In the genomic region with DNA sequence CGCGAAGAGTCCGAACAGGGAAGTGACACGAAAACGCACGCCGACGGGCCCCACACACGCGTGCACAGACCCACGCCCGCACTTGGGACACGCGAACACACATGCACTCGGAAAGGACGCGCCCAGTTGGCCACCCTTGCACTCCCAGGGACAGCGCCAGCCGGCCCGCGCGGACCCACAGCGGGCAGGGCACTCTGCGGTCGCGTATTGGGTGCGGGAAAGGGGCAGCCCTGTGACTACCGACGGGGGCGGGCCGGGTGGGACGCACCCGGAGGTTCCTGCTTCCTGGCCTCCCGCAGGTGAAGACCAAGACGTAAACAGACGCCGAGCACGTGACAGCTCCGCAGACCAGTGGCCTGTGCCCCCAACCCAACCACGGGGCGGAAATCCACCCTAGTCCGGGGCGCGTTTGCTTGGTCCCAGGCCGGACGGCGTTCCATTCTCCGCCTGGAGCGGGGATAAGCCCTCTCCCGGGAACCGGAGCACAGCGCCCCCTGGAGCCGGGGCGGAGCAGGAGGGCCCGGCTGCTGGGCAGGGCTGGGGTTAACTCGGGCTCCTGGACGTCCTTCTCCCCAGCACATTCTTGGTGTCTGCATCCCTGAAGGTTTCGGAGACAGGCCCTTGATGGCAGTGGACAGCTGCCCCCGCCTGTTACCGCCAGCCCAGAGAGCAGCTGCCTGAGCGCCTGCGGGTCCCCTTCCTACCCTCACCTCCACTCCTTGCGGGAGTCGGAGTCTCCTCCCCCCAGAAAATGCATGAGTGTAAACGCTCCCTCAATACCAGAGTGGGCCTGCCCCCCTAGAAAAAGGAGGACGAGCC, we compare ENCODE assay signal across 8 cellular contexts. TPM values are rescaled to one million over a fixed set of nuclear protein-coding genes. Genes with fewer than 3 reads are reported as not detected.
A peak's percentile ranks its signal among the peaks of the same experiment; 100 is the strongest.
DNase-seq lines count a peak whose midpoint lies in the region; ATAC-seq and TF ChIP-seq lines count a peak whose summit lies in the region.

No MANE protein-coding gene starts in this region.

- no peaks in the 10 kb centered on the region for H4K20me1 ChIP-seq in HCT116 (ENCODE audit: insufficient read depth)

- TF ChIP-seq CTCF in HCT116 (IDR thresholded peaks at IDR 0.05 in 2 of 3, conservative IDR thresholded peaks at IDR 0.05 in 1 of 3; ENCODE audit: borderline replicate concordance in 1 of 3, insufficient read depth in 1 of 3, low read depth in 2 of 3, low read length in 2 of 3) (peak in 2 of 3 experiments; percentile 98 to 99; a peak in 4 of 6 replicates), colonic mucosa (IDR thresholded peaks at IDR 0.05) (peak; percentile 97), left lung (IDR thresholded peaks at IDR 0.05) (peak; percentile 88 to 91)

- no peak overlapping the region for H2AFZ ChIP-seq in HCT116 (ENCODE audit: low read depth, low read length, poor library complexity, severe bottlenecking)

- peak overlapping the region; percentile 98 for H3K4me2 ChIP-seq in HCT116 (ENCODE audit: low read length)

- H3K4me1 ChIP-seq in ES-I3 (ENCODE audit: insufficient read depth, low read length) (peaks cover 16% of the 10 kb centered on the region), HCT116 (ENCODE audit: control insufficient read depth in 1 of 2, insufficient read depth in 2 of 2, low read length in 2 of 2) (peaks cover 21 to 62% of the 10 kb centered on the region in 2 experiments), colonic mucosa (peaks cover 21% of the 10 kb centered on the region), left lung (peaks cover 27 to 48% of the 10 kb centered on the region in 2 donors)

- H3K9me2 ChIP-seq in HCT116 (ENCODE audit: insufficient read depth), result no peaks in the 10 kb centered on the region

- no peak for TF ChIP-seq RAD21 in HCT116 (IDR thresholded peaks at IDR 0.05; ENCODE audit: low read depth)

- RAD21 ChIA-PET in HCT116 (lab: Charles Lee; ENCODE audit: low non-redundant PET in 1 of 2, low total read pairs in 2 of 2, uncharacterized antibody in 2 of 2, unreplicated experiment in 2 of 2), result interaction anchor here (0.6 to 2.4 kb wide), 6 partner anchors 12 to 60 kb away, joined by 3 to 10 read pairs (median 4); no protein-coding TSS in a partner anchor

- CTCF ChIA-PET in HCT116 (lab: Charles Lee), result interaction anchor here (0.7 to 8.3 kb wide), 20 partner anchors 9 to 842 kb away, joined by 3 to 118 read pairs (median 4); a partner anchor contains a TSS

- H3K27ac ChIP-seq in HCT116 (ENCODE audit: low read depth, low read length) (peak overlapping the region; percentile 87), colonic mucosa (peak overlapping the region; percentile 95), left lung (peak overlapping the region; percentile 94 to 100)

- POLR2A ChIA-PET in HCT116 (lab: Charles Lee), result interaction anchor here (0.6 to 1.4 kb wide), 10 partner anchors 9 to 651 kb away, joined by 3 to 9 read pairs (median 5); a partner anchor contains a TSS

- H3K4me3 ChIP-seq in HCT116 (replicated peaks in 1 of 2; ENCODE audit: low read depth in 1 of 2, low read length in 2 of 2), result peak overlapping the region; percentile 88 to 92
- peak overlapping the region; percentile 89 for H3K4me3 ChIP-seq in colonic mucosa
- peak overlapping the region; percentile 60 to 90 for H3K4me3 ChIP-seq in left lung

- peak; percentile 16 for TF ChIP-seq POLR2A in HCT116 (IDR thresholded peaks at IDR 0.05; ENCODE audit: borderline replicate concordance, extremely low read depth, insufficient read depth, insufficient read length)

- peak; percentile 59 for ATAC-seq in HCT116
- ATAC-seq in left lung, result peak; percentile 72
- ATAC-seq in HG03196 (IDR thresholded peaks at IDR 0.05; ENCODE audit: unreplicated experiment), result no peak

- peak overlapping the region; percentile 66; the same call in 1 of the 2 replicates for H3K9ac ChIP-seq in ES-I3 (ENCODE audit: low read depth, low read length)
- H3K9ac ChIP-seq in HCT116 (ENCODE audit: low read length), result peak overlapping the region; percentile 94
- H3K9ac ChIP-seq in colonic mucosa (ENCODE audit: low read depth in 2 of 2, low read length in 2 of 2), result peak overlapping the region; percentile 96 to 97

- H3K36me3 ChIP-seq in ES-I3 (ENCODE audit: insufficient read depth, low read length), result peaks cover 9% of the 10 kb centered on the region; the same call in 1 of the 2 replicates
- H3K36me3 ChIP-seq in HCT116 (ENCODE audit: control insufficient read depth in 1 of 2, insufficient read depth in 2 of 2, low read length in 2 of 2), result peaks cover 6 to 22% of the 10 kb centered on the region in 2 experiments; a peak in 2 of 4 replicates
- H3K36me3 ChIP-seq in colonic mucosa, result peaks cover 4% of the 10 kb centered on the region
- peaks cover 0 to 19% of the 10 kb centered on the region in 2 donors for H3K36me3 ChIP-seq in left lung

- H3K9me3 ChIP-seq in ES-I3 (ENCODE audit: control insufficient read depth, insufficient read depth, low read length) (no peaks in the 10 kb centered on the region), HCT116 (ENCODE audit: control insufficient read depth in 1 of 2, insufficient read depth in 1 of 2, low read depth in 1 of 2, low read length in 2 of 2) (no peaks in the 10 kb centered on the region), colonic mucosa (no peaks in the 10 kb centered on the region), left lung (no peaks in the 10 kb centered on the region)

- DNase-seq in HCT116 (ENCODE audit: low read depth, low spot score) (peak; percentile 76), NCI-H2196 treated with DMSO at 0.1 percent for 48 hours (lab: John Stamatoyannopoulos, UW; ENCODE audit: unreplicated experiment) (peak; percentile 40), colonic mucosa (peak; percentile 90), left lung (peak; percentile 81 to 97)
- DNase-seq in activated CD4-positive, alpha-beta T cell treated with anti-CD3 and anti-CD28 coated beads for 48 hours, result peak; percentile 81
- DNase-seq in stimulated activated CD4-positive, alpha-beta T cell treated with anti-CD3 and anti-CD28 coated beads, Interleukin-2, amount 100 ng/mL, for 4 hours (ENCODE audit: low read depth), result peak; percentile 45

- no TSS peak for BruUV-seq in HCT116 (replicated peaks; lab: Mats Ljungman, UMichigan)

- peaks cover 39% of the 10 kb centered on the region for H3K79me2 ChIP-seq in HCT116 (ENCODE audit: insufficient read depth, low read length)

- intact Hi-C loops in HCT116 (cut with micrococcal nuclease), result no loop called here
- intact Hi-C loops in colonic mucosa (cut with DNase I), result no loop called here
- intact Hi-C loops in left lung (cut with DNase I), result no loop called here

- H3K27me3 ChIP-seq in HCT116 (ENCODE audit: insufficient read depth, low read length), result no peaks in the 10 kb centered on the region
- no peaks in the 10 kb centered on the region for H3K27me3 ChIP-seq in colonic mucosa
- H3K27me3 ChIP-seq in left lung, result no peaks in the 10 kb centered on the region

TF ChIP-seq in HCT116, 20 proteins besides CTCF, POLR2A, EP300 and RAD21 (continues in another document):
- no peak for TF ChIP-seq TCF7L2 (IDR thresholded peaks at IDR 0.05; ENCODE audit: borderline replicate concordance, extremely low read depth, insufficient read depth, insufficient read length)
- TF ChIP-seq EGR1 (IDR thresholded peaks at IDR 0.05; ENCODE audit: low read depth), result no peak
- TF ChIP-seq ELF1 (IDR thresholded peaks at IDR 0.05; ENCODE audit: borderline replicate concordance, low read depth), result no peak
- TF ChIP-seq SRF (IDR thresholded peaks at IDR 0.05; ENCODE audit: low read depth), result no peak
- no peak for TF ChIP-seq EZH2phosphoT487 (IDR thresholded peaks at IDR 0.05; ENCODE audit: borderline replicate concordance)
- TF ChIP-seq EZH2 (IDR thresholded peaks at IDR 0.05), result no peak
- TF ChIP-seq CEBPB (IDR thresholded peaks at IDR 0.05; ENCODE audit: low read depth), result no peak
- TF ChIP-seq POLR2AphosphoS5 (IDR thresholded peaks at IDR 0.05; ENCODE audit: low read depth, low read length), result peak; percentile 81
- TF ChIP-seq FOSL1 (IDR thresholded peaks at IDR 0.05; ENCODE audit: low read depth), result no peak

RNA-seq across cellular contexts. Expression of a gene that starts 2.0 kb away (rescaled TPM):
- total RNA-seq in HCT116 (2021; ENCODE audit: unreplicated experiment) (93.0 TPM), colonic mucosa (10 to 100 TPM; 30.8 to 36.5 TPM), left lung (10 to 100 TPM; 47.6 to 48.6 TPM)
- polyA plus RNA-seq in HCT116 (2012), result 75.6 and 78.8 TPM in 2 replicates

RNA-seq across cellular contexts. Expression of a gene that starts 10.2 kb away (rescaled TPM):
- 42.1 TPM for total RNA-seq in HCT116 (2021; ENCODE audit: unreplicated experiment)
- 39.7 and 42.4 TPM in 2 replicates for polyA plus RNA-seq in HCT116 (2012)
- total RNA-seq in colonic mucosa, result 10 to 100 TPM in 1 of 2 donors, 1 to 10 TPM in 1; 4.6 to 11.4 TPM
- total RNA-seq in left lung, result 1 to 10 TPM; 3.4 to 6.6 TPM

RNA-seq across cellular contexts. Expression of a gene that starts 10.3 kb away (rescaled TPM):
- 136 TPM for total RNA-seq in HCT116 (2021; ENCODE audit: unreplicated experiment)
- 153 and 159 TPM in 2 replicates for polyA plus RNA-seq in HCT116 (2012)
- 100 to 1,000 TPM in 1 of 2 donors, 10 to 100 TPM in 1; 71.5 to 105 TPM for total RNA-seq in colonic mucosa
- 10 to 100 TPM; 55.0 to 67.9 TPM for total RNA-seq in left lung

RNA-seq across cellular contexts. Expression of a gene that starts 28.3 kb away (rescaled TPM):
- total RNA-seq in HCT116 (2021; ENCODE audit: unreplicated experiment) (29.4 TPM), colonic mucosa (100 to 1,000 TPM; 113 to 133 TPM), left lung (10 to 100 TPM in 1 of 2 donors, 1 to 10 TPM in 1; 2.7 to 18.9 TPM)
- 31.8 and 34.3 TPM in 2 replicates for polyA plus RNA-seq in HCT116 (2012)

RNA-seq across cellular contexts. Expression of a gene that starts 33.4 kb away (rescaled TPM):
- total RNA-seq in HCT116 (2021; ENCODE audit: unreplicated experiment) (6.1 TPM), colonic mucosa (under 1 TPM; 0.19 to 0.42 TPM), left lung (under 1 TPM; 0.58 to 0.96 TPM)
- 4.8 and 6.1 TPM in 2 replicates for polyA plus RNA-seq in HCT116 (2012)

Comparison
In these comparisons a context has a peak if more than half of its experiments do, and no peak if none do; other contexts are left out.
1. DNase-seq: peak in every context shown above with its lines; median percentile 90 in colonic mucosa; 89 in left lung; 81 in activated CD4-positive, alpha-beta T cell treated with anti-CD3 and anti-CD28 coated beads for 48 hours; 76 in HCT116; 45 in stimulated activated CD4-positive, alpha-beta T cell treated with anti-CD3 and anti-CD28 coated beads, Interleukin-2, amount 100 ng/mL, for 4 hours; 40 in NCI-H2196 treated with DMSO at 0.1 percent for 48 hours.